8 cellular contexts compared by ENCODE assay signal in the genomic region with DNA sequence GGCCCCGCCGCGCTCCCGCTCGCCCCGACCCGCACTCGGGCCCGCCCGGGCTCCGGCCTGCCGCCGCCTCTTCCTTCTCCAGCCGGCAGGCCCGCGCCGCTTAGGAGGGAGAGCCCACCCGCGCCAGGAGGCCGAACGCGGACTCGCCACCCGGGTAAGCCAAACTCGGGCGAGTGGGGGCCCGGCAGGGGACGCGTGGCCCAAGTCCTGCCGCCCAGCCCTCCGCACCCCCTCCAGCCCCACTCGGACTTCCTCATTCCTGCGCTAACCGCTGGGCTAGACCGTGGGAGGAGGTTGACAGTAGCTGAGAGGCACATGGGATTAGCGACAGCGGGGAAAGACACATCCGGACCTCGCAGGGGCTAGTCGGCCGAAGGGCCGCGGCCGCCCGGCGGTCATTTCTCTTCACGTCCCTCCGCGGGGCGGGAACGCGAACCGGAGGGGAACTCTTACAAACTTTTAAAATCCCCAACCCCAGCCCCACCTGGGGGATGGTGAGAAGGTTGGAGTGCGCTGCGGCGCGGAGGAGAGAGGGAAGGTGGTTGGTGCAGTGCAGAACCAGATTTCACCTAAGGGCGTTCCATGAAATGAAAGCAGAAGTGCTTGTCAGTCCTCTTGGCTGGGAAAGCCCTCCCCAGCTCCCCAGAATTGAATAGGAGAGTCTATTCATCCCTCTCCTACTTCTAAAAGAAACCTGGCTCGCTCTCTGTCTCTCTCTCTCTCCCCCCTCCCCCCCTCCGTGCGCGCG. TPM values are rescaled to one million over a fixed set of nuclear protein-coding genes. Genes with fewer than 3 reads are reported as not detected.
DNase-seq lines count a peak whose midpoint lies in the region; ATAC-seq lines count a peak whose summit lies in the region.

No MANE protein-coding gene starts in this region.

- peak overlapping the region; percentile 90 to 96 for H3K4ac ChIP-seq in mesenchymal stem cell (ENCODE audit: low read depth in 1 of 2, low read length in 2 of 2)

- peak overlapping the region in 1 of 2 experiments; percentile 31 for H2BK12ac ChIP-seq in mesenchymal stem cell (ENCODE audit: low read length in 2 of 2)

- peak overlapping the region in 1 of 2 experiments; percentile 94 for H3K14ac ChIP-seq in mesenchymal stem cell (ENCODE audit: low read length in 2 of 2)

- peak overlapping the region; percentile 96 for H3K9ac ChIP-seq in mesenchymal stem cell (ENCODE audit: low read length)

- peak overlapping the region; percentile 100 for H3K27ac ChIP-seq in effector memory CD4-positive, alpha-beta T cell (ENCODE audit: insufficient read depth, low read length, poor library complexity, severe bottlenecking)
- peak overlapping the region; percentile 75 for H3K27ac ChIP-seq in mesenchymal stem cell (ENCODE audit: low read length, poor library complexity, severe bottlenecking)

- H4K91ac ChIP-seq in mesenchymal stem cell (ENCODE audit: low read length), result peak overlapping the region; percentile 97

- peak; percentile 77 for DNase-seq in Ammon's horn (ENCODE audit: low spot score)
- DNase-seq in NCI-H774 (lab: John Stamatoyannopoulos, UW), result peak; percentile 38
- DNase-seq in activated CD8-positive, alpha-beta memory T cell treated with anti-CD3 and anti-CD28 coated beads for 24 hours, result peak; percentile 84
- peak; percentile 47 to 54 (median 49) for DNase-seq in effector memory CD4-positive, alpha-beta T cell
- peak; percentile 93 for DNase-seq in mesenchymal stem cell
- DNase-seq in stimulated activated CD8-positive, alpha-beta memory T cell treated with anti-CD3 and anti-CD28 coated beads, Interleukin-15, amount 100 ng/mL, for 1 hour (ENCODE audit: low read depth), result peak; percentile 25

- H3K4me1 ChIP-seq in effector memory CD4-positive, alpha-beta T cell (ENCODE audit: control insufficient read depth, insufficient read depth, low read length, poor library complexity, severe bottlenecking), result peaks cover 12% of the 10 kb centered on the region
- H3K4me1 ChIP-seq in mesenchymal stem cell (ENCODE audit: control insufficient read depth, insufficient read depth, low read depth, low read length), result peaks cover 3% of the 10 kb centered on the region

- no peaks in the 10 kb centered on the region for H3K27me3 ChIP-seq in effector memory CD4-positive, alpha-beta T cell (replicated peaks; ENCODE audit: control insufficient read depth, insufficient read depth, low read length, poor library complexity, severe bottlenecking)
- H3K27me3 ChIP-seq in mesenchymal stem cell (ENCODE audit: control insufficient read depth in 1 of 2, insufficient read depth in 1 of 2, low read length in 2 of 2), result no peaks in the 10 kb centered on the region

- H2BK5ac ChIP-seq in mesenchymal stem cell (ENCODE audit: low read depth, low read length, poor library complexity, severe bottlenecking), result peak overlapping the region; percentile 98

- H3K36me3 ChIP-seq in effector memory CD4-positive, alpha-beta T cell (ENCODE audit: control insufficient read depth, insufficient read depth, low read length), result peaks cover 8% of the 10 kb centered on the region
- no peaks in the 10 kb centered on the region for H3K36me3 ChIP-seq in mesenchymal stem cell (ENCODE audit: control insufficient read depth in 1 of 2, insufficient read depth in 2 of 2, low read depth in 1 of 2, low read length in 2 of 2)

- H3K4me2 ChIP-seq in mesenchymal stem cell (ENCODE audit: low read length, poor library complexity, severe bottlenecking), result peak overlapping the region; percentile 79

- peak overlapping the region; percentile 92 for H4K8ac ChIP-seq in mesenchymal stem cell (ENCODE audit: low read length)

- peak overlapping the region; percentile 66 for H2BK15ac ChIP-seq in mesenchymal stem cell (ENCODE audit: low read depth, poor library complexity, severe bottlenecking)

- H2BK120ac ChIP-seq in mesenchymal stem cell (ENCODE audit: low read depth, low read length), result peak overlapping the region; percentile 93

- 0% methylated on average over 27 of the region's 63 CpGs for whole genome bisulfite sequencing in mesenchymal stem cell

- ATAC-seq in GM19043 (IDR thresholded peaks at IDR 0.05; ENCODE audit: low read depth, unreplicated experiment), result peak; percentile 35
- ATAC-seq in HG03280 (IDR thresholded peaks at IDR 0.05; ENCODE audit: unreplicated experiment), result peak; percentile 33

- H3K4me3 ChIP-seq in effector memory CD4-positive, alpha-beta T cell (ENCODE audit: insufficient read depth, low read depth, low read length, poor library complexity, severe bottlenecking), result peak overlapping the region; percentile 97
- H3K4me3 ChIP-seq in mesenchymal stem cell (ENCODE audit: insufficient read depth in 1 of 2, low read depth in 1 of 2, low read length in 2 of 2), result peak overlapping the region; percentile 90 to 93

- H2AFZ ChIP-seq in mesenchymal stem cell (ENCODE audit: low read depth, low read length), result peak overlapping the region; percentile 54

- H3K23ac ChIP-seq in mesenchymal stem cell (ENCODE audit: low read length in 2 of 2), result peak overlapping the region in 1 of 2 experiments; percentile 9

- H3K18ac ChIP-seq in mesenchymal stem cell (ENCODE audit: low read depth in 1 of 2, low read length in 2 of 2), result peak overlapping the region; percentile 97 to 98

- no peaks in the 10 kb centered on the region for H3K9me3 ChIP-seq in effector memory CD4-positive, alpha-beta T cell (ENCODE audit: control insufficient read depth, low read length)
- H3K9me3 ChIP-seq in mesenchymal stem cell (ENCODE audit: control insufficient read depth, low read length), result no peaks in the 10 kb centered on the region

- no peak overlapping the region for H2AK5ac ChIP-seq in mesenchymal stem cell (ENCODE audit: low read length, severe bottlenecking)

- H3K79me1 ChIP-seq in mesenchymal stem cell (replicated peaks; ENCODE audit: low read length, poor library complexity, severe bottlenecking), result peaks cover 4% of the 10 kb centered on the region

RNA-seq across cellular contexts. Expression of a gene that starts 0.7 kb away (rescaled TPM):
- 15.1 TPM for polyA plus RNA-seq in mesenchymal stem cell (2013, experiment 1 of 2)
- 15.8 TPM for polyA plus RNA-seq in mesenchymal stem cell (2013, experiment 2 of 2)

Comparison
In these comparisons a context has a peak if more than half of its experiments do, and no peak if none do; other contexts are left out.
1. Peak in every context shown above with its lines: DNase-seq, ATAC-seq, H3K4me3 ChIP-seq and H3K27ac ChIP-seq.
2. DNase-seq: peak in every context shown above with its lines; median percentile 93 in mesenchymal stem cell; 84 in activated CD8-positive, alpha-beta memory T cell treated with anti-CD3 and anti-CD28 coated beads for 24 hours; 77 in Ammon's horn; 49 in effector memory CD4-positive, alpha-beta T cell; 38 in NCI-H774; 25 in stimulated activated CD8-positive, alpha-beta memory T cell treated with anti-CD3 and anti-CD28 coated beads, Interleukin-15, amount 100 ng/mL, for 1 hour.